Comparison of ENCODE assay signal across 3 cellular contexts in the genomic region with DNA sequence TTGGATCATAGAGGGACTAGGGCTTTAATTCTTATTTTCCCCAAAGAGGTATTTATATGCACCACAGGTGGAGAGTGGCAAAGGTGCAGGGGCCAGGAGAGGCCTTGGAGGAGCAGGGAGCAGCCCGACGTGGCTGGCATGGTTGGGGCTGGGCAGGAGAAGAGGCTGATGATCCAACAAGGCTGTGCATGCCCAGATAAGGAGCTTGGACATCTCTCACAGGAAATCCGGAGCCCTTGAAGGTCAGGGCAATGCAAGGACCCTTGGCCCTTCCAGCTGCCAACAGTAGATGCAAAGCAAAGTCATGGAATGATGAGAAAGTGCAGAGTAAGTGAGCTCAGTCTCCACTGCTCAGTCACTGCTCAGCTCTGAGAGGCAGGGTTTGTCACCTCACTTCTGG.
A peak's percentile ranks its signal among the peaks of the same experiment; 100 is the strongest.
TF ChIP-seq lines count a peak whose summit lies in the region.

No MANE protein-coding gene starts in this region.

TF ChIP-seq in liver, 16 proteins besides CTCF, POLR2A, EP300 and RAD21:
- peak; percentile 73 for TF ChIP-seq NR2F2 (IDR thresholded peaks at IDR 0.05)
- TF ChIP-seq, protein P1, sequence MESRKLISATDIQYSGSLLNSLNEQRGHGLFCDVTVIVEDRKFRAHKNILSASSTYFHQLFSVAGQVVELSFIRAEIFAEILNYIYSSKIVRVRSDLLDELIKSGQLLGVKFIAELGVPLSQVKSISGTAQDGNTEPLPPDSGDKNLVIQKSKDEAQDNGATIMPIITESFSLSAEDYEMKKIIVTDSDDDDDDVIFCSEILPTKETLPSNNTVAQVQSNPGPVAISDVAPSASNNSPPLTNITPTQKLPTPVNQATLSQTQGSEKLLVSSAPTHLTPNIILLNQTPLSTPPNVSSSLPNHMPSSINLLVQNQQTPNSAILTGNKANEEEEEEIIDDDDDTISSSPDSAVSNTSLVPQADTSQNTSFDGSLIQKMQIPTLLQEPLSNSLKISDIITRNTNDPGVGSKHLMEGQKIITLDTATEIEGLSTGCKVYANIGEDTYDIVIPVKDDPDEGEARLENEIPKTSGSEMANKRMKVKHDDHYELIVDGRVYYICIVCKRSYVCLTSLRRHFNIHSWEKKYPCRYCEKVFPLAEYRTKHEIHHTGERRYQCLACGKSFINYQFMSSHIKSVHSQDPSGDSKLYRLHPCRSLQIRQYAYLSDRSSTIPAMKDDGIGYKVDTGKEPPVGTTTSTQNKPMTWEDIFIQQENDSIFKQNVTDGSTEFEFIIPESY (IDR thresholded peaks at IDR 0.05): no peak

TF ChIP-seq in HepG2, 621 proteins besides CTCF, POLR2A, EP300 and RAD21:
- TF ChIP-seq FOXO1 (CRISPR knock-in tag; IDR thresholded peaks at IDR 0.05) (no peak), ZNF891 (CRISPR knock-in tag; IDR thresholded peaks at IDR 0.05) (no peak), HOXA9 (CRISPR knock-in tag; IDR thresholded peaks at IDR 0.05; ENCODE audit: borderline replicate concordance) (no peak), ZNF337 (CRISPR knock-in tag; IDR thresholded peaks at IDR 0.05; ENCODE audit: borderline replicate concordance, low read depth) (no peak), NONO (IDR thresholded peaks at IDR 0.05) (no peak), NONO (CRISPR knock-in tag; conservative IDR thresholded peaks at IDR 0.05) (no peak), ZNF124 (CRISPR knock-in tag; IDR thresholded peaks at IDR 0.05) (no peak), KDM6A (CRISPR knock-in tag; IDR thresholded peaks at IDR 0.05; ENCODE audit: low read depth) (no peak), SIX1 (CRISPR knock-in tag; IDR thresholded peaks at IDR 0.05; ENCODE audit: borderline replicate concordance) (no peak), ETV5 (CRISPR knock-in tag; IDR thresholded peaks at IDR 0.05; ENCODE audit: borderline replicate concordance) (no peak), PITX1 (CRISPR knock-in tag; IDR thresholded peaks at IDR 0.05) (no peak), GABPA (IDR thresholded peaks at IDR 0.05; ENCODE audit: low read depth, low read length) (no peak), GABPA (CRISPR knock-in tag; IDR thresholded peaks at IDR 0.05; ENCODE audit: low read depth) (no peak), RFXANK (CRISPR knock-in tag; IDR thresholded peaks at IDR 0.05) (no peak), CAMTA2 (CRISPR knock-in tag; IDR thresholded peaks at IDR 0.05; ENCODE audit: borderline replicate concordance) (no peak), ZMYM4 (CRISPR knock-in tag; IDR thresholded peaks at IDR 0.05) (no peak), ZBTB42 (CRISPR knock-in tag; IDR thresholded peaks at IDR 0.05) (no peak), ZKSCAN1 (IDR thresholded peaks at IDR 0.05; ENCODE audit: low read length) (no peak), ZNF335 (CRISPR knock-in tag; IDR thresholded peaks at IDR 0.05) (no peak), SIX4 (CRISPR knock-in tag; IDR thresholded peaks at IDR 0.05) (no peak)
- TF ChIP-seq, protein P2, sequence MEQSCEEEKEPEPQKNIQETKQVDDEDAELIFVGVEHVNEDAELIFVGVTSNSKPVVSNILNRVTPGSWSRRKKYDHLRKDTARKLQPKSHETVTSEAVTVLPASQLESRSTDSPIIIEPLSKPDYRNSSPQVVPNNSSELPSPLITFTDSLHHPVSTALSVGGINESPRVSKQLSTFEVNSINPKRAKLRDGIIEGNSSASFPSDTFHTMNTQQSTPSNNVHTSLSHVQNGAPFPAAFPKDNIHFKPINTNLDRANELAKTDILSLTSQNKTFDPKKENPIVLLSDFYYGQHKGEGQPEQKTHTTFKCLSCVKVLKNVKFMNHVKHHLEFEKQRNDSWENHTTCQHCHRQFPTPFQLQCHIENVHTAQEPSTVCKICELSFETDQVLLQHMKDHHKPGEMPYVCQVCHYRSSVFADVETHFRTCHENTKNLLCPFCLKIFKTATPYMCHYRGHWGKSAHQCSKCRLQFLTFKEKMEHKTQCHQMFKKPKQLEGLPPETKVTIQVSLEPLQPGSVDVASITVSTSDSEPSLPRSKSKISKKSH (CRISPR knock-in tag; IDR thresholded peaks at IDR 0.05; ENCODE audit: borderline replicate concordance): no peak
- TF ChIP-seq, protein P3, sequence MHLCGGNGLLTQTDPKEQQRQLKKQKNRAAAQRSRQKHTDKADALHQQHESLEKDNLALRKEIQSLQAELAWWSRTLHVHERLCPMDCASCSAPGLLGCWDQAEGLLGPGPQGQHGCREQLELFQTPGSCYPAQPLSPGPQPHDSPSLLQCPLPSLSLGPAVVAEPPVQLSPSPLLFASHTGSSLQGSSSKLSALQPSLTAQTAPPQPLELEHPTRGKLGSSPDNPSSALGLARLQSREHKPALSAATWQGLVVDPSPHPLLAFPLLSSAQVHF (CRISPR knock-in tag; IDR thresholded peaks at IDR 0.05): no peak

TF ChIP-seq in H1, 55 proteins besides CTCF, POLR2A, EP300 and RAD21:
- TF ChIP-seq CBX8 (IDR thresholded peaks at IDR 0.05; ENCODE audit: borderline replicate concordance, low read depth, low read length) (no peak), SRF (IDR thresholded peaks at IDR 0.05; ENCODE audit: low read depth, low read length) (no peak), NANOG (IDR thresholded peaks at IDR 0.05; ENCODE audit: insufficient read depth, low read depth, low read length, poor library complexity, severe bottlenecking) (no peak), MAFK (IDR thresholded peaks at IDR 0.05; ENCODE audit: low read depth, low read length) (no peak), POLR2AphosphoS5 (IDR thresholded peaks at IDR 0.05; ENCODE audit: low read depth, low read length) (no peak), TBP (IDR thresholded peaks at IDR 0.05; ENCODE audit: low read depth, low read length) (no peak), EGR1 (IDR thresholded peaks at IDR 0.05; ENCODE audit: borderline replicate concordance, low read depth, low read length) (no peak), KDM1A (IDR thresholded peaks at IDR 0.05; ENCODE audit: borderline replicate concordance, low read length) (no peak), HDAC2 (IDR thresholded peaks at IDR 0.05; ENCODE audit: borderline replicate concordance in 1 of 2, low read depth in 2 of 2, low read length in 2 of 2) (no peak), BRCA1 (IDR thresholded peaks at IDR 0.05; ENCODE audit: low read depth, low read length) (no peak), GTF2F1 (IDR thresholded peaks at IDR 0.05; ENCODE audit: borderline replicate concordance, low read depth, low read length) (no peak), TAF1 (IDR thresholded peaks at IDR 0.05; ENCODE audit: low read depth, low read length) (no peak)
- TF ChIP-seq, protein P4, sequence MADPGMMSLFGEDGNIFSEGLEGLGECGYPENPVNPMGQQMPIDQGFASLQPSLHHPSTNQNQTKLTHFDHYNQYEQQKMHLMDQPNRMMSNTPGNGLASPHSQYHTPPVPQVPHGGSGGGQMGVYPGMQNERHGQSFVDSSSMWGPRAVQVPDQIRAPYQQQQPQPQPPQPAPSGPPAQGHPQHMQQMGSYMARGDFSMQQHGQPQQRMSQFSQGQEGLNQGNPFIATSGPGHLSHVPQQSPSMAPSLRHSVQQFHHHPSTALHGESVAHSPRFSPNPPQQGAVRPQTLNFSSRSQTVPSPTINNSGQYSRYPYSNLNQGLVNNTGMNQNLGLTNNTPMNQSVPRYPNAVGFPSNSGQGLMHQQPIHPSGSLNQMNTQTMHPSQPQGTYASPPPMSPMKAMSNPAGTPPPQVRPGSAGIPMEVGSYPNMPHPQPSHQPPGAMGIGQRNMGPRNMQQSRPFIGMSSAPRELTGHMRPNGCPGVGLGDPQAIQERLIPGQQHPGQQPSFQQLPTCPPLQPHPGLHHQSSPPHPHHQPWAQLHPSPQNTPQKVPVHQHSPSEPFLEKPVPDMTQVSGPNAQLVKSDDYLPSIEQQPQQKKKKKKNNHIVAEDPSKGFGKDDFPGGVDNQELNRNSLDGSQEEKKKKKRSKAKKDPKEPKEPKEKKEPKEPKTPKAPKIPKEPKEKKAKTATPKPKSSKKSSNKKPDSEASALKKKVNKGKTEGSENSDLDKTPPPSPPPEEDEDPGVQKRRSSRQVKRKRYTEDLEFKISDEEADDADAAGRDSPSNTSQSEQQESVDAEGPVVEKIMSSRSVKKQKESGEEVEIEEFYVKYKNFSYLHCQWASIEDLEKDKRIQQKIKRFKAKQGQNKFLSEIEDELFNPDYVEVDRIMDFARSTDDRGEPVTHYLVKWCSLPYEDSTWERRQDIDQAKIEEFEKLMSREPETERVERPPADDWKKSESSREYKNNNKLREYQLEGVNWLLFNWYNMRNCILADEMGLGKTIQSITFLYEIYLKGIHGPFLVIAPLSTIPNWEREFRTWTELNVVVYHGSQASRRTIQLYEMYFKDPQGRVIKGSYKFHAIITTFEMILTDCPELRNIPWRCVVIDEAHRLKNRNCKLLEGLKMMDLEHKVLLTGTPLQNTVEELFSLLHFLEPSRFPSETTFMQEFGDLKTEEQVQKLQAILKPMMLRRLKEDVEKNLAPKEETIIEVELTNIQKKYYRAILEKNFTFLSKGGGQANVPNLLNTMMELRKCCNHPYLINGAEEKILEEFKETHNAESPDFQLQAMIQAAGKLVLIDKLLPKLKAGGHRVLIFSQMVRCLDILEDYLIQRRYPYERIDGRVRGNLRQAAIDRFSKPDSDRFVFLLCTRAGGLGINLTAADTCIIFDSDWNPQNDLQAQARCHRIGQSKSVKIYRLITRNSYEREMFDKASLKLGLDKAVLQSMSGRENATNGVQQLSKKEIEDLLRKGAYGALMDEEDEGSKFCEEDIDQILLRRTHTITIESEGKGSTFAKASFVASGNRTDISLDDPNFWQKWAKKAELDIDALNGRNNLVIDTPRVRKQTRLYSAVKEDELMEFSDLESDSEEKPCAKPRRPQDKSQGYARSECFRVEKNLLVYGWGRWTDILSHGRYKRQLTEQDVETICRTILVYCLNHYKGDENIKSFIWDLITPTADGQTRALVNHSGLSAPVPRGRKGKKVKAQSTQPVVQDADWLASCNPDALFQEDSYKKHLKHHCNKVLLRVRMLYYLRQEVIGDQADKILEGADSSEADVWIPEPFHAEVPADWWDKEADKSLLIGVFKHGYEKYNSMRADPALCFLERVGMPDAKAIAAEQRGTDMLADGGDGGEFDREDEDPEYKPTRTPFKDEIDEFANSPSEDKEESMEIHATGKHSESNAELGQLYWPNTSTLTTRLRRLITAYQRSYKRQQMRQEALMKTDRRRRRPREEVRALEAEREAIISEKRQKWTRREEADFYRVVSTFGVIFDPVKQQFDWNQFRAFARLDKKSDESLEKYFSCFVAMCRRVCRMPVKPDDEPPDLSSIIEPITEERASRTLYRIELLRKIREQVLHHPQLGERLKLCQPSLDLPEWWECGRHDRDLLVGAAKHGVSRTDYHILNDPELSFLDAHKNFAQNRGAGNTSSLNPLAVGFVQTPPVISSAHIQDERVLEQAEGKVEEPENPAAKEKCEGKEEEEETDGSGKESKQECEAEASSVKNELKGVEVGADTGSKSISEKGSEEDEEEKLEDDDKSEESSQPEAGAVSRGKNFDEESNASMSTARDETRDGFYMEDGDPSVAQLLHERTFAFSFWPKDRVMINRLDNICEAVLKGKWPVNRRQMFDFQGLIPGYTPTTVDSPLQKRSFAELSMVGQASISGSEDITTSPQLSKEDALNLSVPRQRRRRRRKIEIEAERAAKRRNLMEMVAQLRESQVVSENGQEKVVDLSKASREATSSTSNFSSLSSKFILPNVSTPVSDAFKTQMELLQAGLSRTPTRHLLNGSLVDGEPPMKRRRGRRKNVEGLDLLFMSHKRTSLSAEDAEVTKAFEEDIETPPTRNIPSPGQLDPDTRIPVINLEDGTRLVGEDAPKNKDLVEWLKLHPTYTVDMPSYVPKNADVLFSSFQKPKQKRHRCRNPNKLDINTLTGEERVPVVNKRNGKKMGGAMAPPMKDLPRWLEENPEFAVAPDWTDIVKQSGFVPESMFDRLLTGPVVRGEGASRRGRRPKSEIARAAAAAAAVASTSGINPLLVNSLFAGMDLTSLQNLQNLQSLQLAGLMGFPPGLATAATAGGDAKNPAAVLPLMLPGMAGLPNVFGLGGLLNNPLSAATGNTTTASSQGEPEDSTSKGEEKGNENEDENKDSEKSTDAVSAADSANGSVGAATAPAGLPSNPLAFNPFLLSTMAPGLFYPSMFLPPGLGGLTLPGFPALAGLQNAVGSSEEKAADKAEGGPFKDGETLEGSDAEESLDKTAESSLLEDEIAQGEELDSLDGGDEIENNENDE (IDR thresholded peaks at IDR 0.05; ENCODE audit: insufficient replicate concordance, low read length): no peak
